ENCODE assay signal across 17 cellular contexts in the genomic region with DNA sequence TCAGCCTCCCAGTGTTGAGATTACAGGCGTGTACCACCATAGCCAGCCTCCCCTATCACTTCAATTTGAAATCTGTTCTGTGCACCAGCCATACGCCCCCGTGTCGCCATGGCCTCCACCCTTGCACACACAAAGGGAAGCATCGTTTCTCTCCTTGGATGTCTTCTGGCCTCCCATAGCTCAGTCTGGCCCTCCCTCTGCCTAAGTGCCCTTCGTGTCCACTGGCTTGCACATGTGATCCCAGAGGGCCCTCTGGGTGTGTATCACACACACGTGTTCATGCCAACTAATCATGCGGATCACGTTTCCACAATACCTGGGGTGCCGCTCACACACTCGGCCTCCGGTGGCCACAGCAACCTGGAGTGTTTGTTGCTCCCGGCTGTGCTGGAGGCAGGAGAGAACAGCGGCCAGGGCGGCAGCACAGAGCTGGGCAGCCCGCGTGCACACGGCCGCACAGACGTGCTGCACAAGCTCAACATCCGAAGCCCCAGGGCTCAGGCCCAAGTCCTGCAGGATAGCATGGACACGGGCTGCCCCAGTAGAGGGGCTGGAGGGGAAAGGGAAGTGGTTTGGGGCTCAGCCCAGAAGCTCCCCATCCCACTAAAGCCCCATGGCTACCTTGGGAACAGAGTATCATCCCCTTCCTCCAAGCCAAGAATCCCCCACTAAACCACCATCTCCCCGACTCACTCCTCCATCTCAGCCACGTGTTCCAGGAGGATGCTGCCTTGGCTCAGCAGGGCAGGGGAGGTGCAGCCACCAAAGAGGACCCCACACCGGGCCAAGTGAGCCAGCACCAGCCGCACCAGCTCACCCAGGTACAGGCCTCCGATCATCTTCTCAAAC.
"Had no signal": no experiment of that assay in that cellular context is flagged by ENCODE, and none has a peak within 500 bp of the region (broad histone marks: within the 10 kb centered on the region; RNA-seq: fewer than 3 reads in every experiment).

No MANE protein-coding gene starts in this region.

- H3K36me3 ChIP-seq: esophagus squamous epithelium, pancreas, thyroid gland had no signal

- ATAC-seq: activated T-helper 17 cell treated with anti-CD3 and anti-CD28 coated beads, Interleukin-2, amount 50 U/mL, for 72 hours; left colon; pancreas had no signal

- H3K27ac Mint-ChIP-seq: activated CD4-positive, alpha-beta T cell treated with anti-CD3 and anti-CD28 coated beads, Interleukin-2, amount 10 ng/mL, durations not matched to agents 7 days and 5 days; activated T-helper 17 cell treated with anti-CD3 and anti-CD28 coated beads, Interleukin-2, amount 50 U/mL, for 72 hours; brain; memory B cell; nephron progenitor cell had no signal

- H3K36me3 Mint-ChIP-seq: brain, memory B cell had no signal

- DNase-seq: activated CD4-positive, alpha-beta T cell treated with anti-CD3 and anti-CD28 coated beads, Interleukin-2, amount 10 ng/mL, durations not matched to agents 7 days and 5 days; activated CD4-positive, CD25-positive, alpha-beta regulatory T cell; activated CD8-positive, alpha-beta memory T cell treated with anti-CD3 and anti-CD28 coated beads for 24 hours; activated naive CD4-positive, alpha-beta T cell treated with anti-CD3 and anti-CD28 coated beads, Interleukin-2, amount 50 U/mL, for 16 hours; amygdala; cerebellar nuclear complex; esophagus squamous epithelium; foreskin fibroblast; glutamatergic neuron; left colon; nephron progenitor cell; thyroid gland had no signal

- H3K4me1 Mint-ChIP-seq: memory B cell had no signal

- H3K27ac ChIP-seq: esophagus squamous epithelium, pancreas, skin epidermis, thyroid gland had no signal

- H3K4me3 Mint-ChIP-seq: activated CD4-positive, alpha-beta T cell treated with anti-CD3 and anti-CD28 coated beads, Interleukin-2, amount 10 ng/mL, durations not matched to agents 7 days and 5 days; activated T-helper 17 cell treated with anti-CD3 and anti-CD28 coated beads, Interleukin-2, amount 50 U/mL, for 72 hours; brain; memory B cell; nephron progenitor cell had no signal

- H3K27me3 ChIP-seq: pancreas, thyroid gland had no signal

- H3K4me3 ChIP-seq: esophagus squamous epithelium, pancreas, skin epidermis, thyroid gland had no signal

- H3K4me1 ChIP-seq: esophagus squamous epithelium, pancreas, thyroid gland had no signal

- H3K9me3 Mint-ChIP-seq: activated CD4-positive, alpha-beta T cell treated with anti-CD3 and anti-CD28 coated beads, Interleukin-2, amount 10 ng/mL, durations not matched to agents 7 days and 5 days; activated T-helper 17 cell treated with anti-CD3 and anti-CD28 coated beads, Interleukin-2, amount 50 U/mL, for 72 hours; brain; memory B cell; nephron progenitor cell had no signal

- H3K9me3 ChIP-seq: esophagus squamous epithelium, pancreas, thyroid gland had no signal
